ENCODE assay signal across 9 cellular contexts in genomic region chr1:58922302-58923089, GRCh38.
DNase-seq lines count a peak whose midpoint lies in the region; ATAC-seq and TF ChIP-seq lines count a peak whose summit lies in the region.
"Had no signal": no experiment of that assay in that cellular context is flagged by ENCODE, and none has a peak within 500 bp of the region (broad histone marks: within the 10 kb centered on the region; RNA-seq: fewer than 3 reads in every experiment).

No MANE protein-coding gene starts in this region.

- H3K4me1 Mint-ChIP-seq in CD14-positive monocyte = peaks cover 57% of the 10 kb centered on the region
- peaks cover 33% of the 10 kb centered on the region for H3K4me1 Mint-ChIP-seq in activated naive CD8-positive, alpha-beta T cell treated with anti-CD3 and anti-CD28 coated beads, Interleukin-2, amount 10 ng/mL, durations not matched to agents 7 days and 5 days
- peaks cover 36% of the 10 kb centered on the region for H3K4me1 Mint-ChIP-seq in type B pancreatic cell (ENCODE audit: unreplicated experiment)

- H3K36me3 ChIP-seq in lower lobe of right lung = no peaks in the 10 kb centered on the region

- ATAC-seq in GM19463 (IDR thresholded peaks at IDR 0.05; ENCODE audit: unreplicated experiment) (peak; percentile 95), HG03521 (IDR thresholded peaks at IDR 0.05; ENCODE audit: unreplicated experiment) (peak; percentile 97), lower lobe of right lung (peak; percentile 96 to 97)
- ATAC-seq in activated naive CD8-positive, alpha-beta T cell treated with anti-CD3 and anti-CD28 coated beads, Interleukin-2, amount 10 ng/mL, durations not matched to agents 7 days and 5 days (ENCODE audit: low read depth) = peak; percentile 100

- DNase-seq in CD14-positive monocyte (ENCODE audit: low spot score) = peak; percentile 66
- DNase-seq in activated naive CD8-positive, alpha-beta T cell treated with anti-CD3 and anti-CD28 coated beads, Interleukin-2, amount 10 ng/mL, durations not matched to agents 7 days and 5 days = peak; percentile 66
- DNase-seq in lower lobe of right lung = peak; percentile 86
- no peak for DNase-seq in type B pancreatic cell (ENCODE audit: extremely low spot score, unreplicated experiment)
- no peak for DNase-seq in UCSD-AML1 (lab: John Stamatoyannopoulos, UW; ENCODE audit: unreplicated experiment)
- DNase-seq in NCI-H2196 (lab: John Stamatoyannopoulos, UW; ENCODE audit: unreplicated experiment) = no peak

- H3K27me3 Mint-ChIP-seq in CD14-positive monocyte (ENCODE audit: low read depth in 3 of 3) (peaks cover 0 to 6% (median 3%) of the 10 kb centered on the region in 3 donors), type B pancreatic cell (no peaks in the 10 kb centered on the region)
- no peaks in the 10 kb centered on the region for H3K27me3 Mint-ChIP-seq in activated naive CD8-positive, alpha-beta T cell treated with anti-CD3 and anti-CD28 coated beads, Interleukin-2, amount 10 ng/mL, durations not matched to agents 7 days and 5 days
- H3K27me3 Mint-ChIP-seq: activated naive CD4-positive, alpha-beta T cell treated with anti-CD3 and anti-CD28 coated beads, Interleukin-2, amount 50 U/mL, for 24 hours had no signal

- H3K4me3 ChIP-seq in lower lobe of right lung = no peak overlapping the region

- peaks cover 0 to 3% (median 2%) of the 10 kb centered on the region in 7 donors for H3K9me3 Mint-ChIP-seq in CD14-positive monocyte
- no peaks in the 10 kb centered on the region for H3K9me3 Mint-ChIP-seq in activated naive CD8-positive, alpha-beta T cell treated with anti-CD3 and anti-CD28 coated beads, Interleukin-2, amount 10 ng/mL, durations not matched to agents 7 days and 5 days
- H3K9me3 Mint-ChIP-seq in type B pancreatic cell = no peaks in the 10 kb centered on the region
- H3K9me3 Mint-ChIP-seq: activated naive CD4-positive, alpha-beta T cell treated with anti-CD3 and anti-CD28 coated beads, Interleukin-2, amount 50 U/mL, for 24 hours had no signal

- H3K4me3 Mint-ChIP-seq in CD14-positive monocyte (peak overlapping the region in 1 of 2 donors; percentile 26), type B pancreatic cell (peak overlapping the region; percentile 14)
- peak overlapping the region; percentile 51 for H3K4me3 Mint-ChIP-seq in activated naive CD8-positive, alpha-beta T cell treated with anti-CD3 and anti-CD28 coated beads, Interleukin-2, amount 10 ng/mL, durations not matched to agents 7 days and 5 days
- H3K4me3 Mint-ChIP-seq: activated naive CD4-positive, alpha-beta T cell treated with anti-CD3 and anti-CD28 coated beads, Interleukin-2, amount 50 U/mL, for 24 hours had no signal

- H3K27me3 ChIP-seq in lower lobe of right lung (ENCODE audit: low read depth) = no peaks in the 10 kb centered on the region

- peak overlapping the region; percentile 9 for H3K27ac ChIP-seq in lower lobe of right lung

- no peaks in the 10 kb centered on the region for H3K9me3 ChIP-seq in lower lobe of right lung

- POLR2A ChIA-PET in activated naive CD8-positive, alpha-beta T cell treated with anti-CD3 and anti-CD28 coated beads, Interleukin-2, amount 10 ng/mL, durations not matched to agents 7 days and 5 days (lab: Charles Lee) = interaction anchor here (1.0 to 1.3 kb wide), 6 partner anchors 11 to 140 kb away, joined by 3 to 7 read pairs (median 3); partner anchors contain the start of gene JUN

- peaks cover 30% of the 10 kb centered on the region for H3K4me1 ChIP-seq in lower lobe of right lung

- no peak for TF ChIP-seq CTCF in CD14-positive monocyte (IDR thresholded peaks at IDR 0.05)
- no peak for TF ChIP-seq CTCF in lower lobe of right lung (IDR thresholded peaks at IDR 0.05)
- no peak for TF ChIP-seq CTCF in type B pancreatic cell (conservative IDR thresholded peaks at IDR 0.05)

- intact Hi-C loops in CD14-positive monocyte (cut with micrococcal nuclease) (no loop called here), lower lobe of right lung (cut with DNase I) (no loop called here)

- H3K36me3 Mint-ChIP-seq in CD14-positive monocyte (peaks cover 0 to 8% of the 10 kb centered on the region in 2 donors), type B pancreatic cell (no peaks in the 10 kb centered on the region)
- H3K36me3 Mint-ChIP-seq in activated naive CD8-positive, alpha-beta T cell treated with anti-CD3 and anti-CD28 coated beads, Interleukin-2, amount 10 ng/mL, durations not matched to agents 7 days and 5 days = no peaks in the 10 kb centered on the region
- H3K36me3 Mint-ChIP-seq: activated naive CD4-positive, alpha-beta T cell treated with anti-CD3 and anti-CD28 coated beads, Interleukin-2, amount 50 U/mL, for 24 hours had no signal

- H3K27ac Mint-ChIP-seq in CD14-positive monocyte (peak overlapping the region in 5 of 7 donors; percentile 7 to 83 (median 32)), type B pancreatic cell (peak overlapping the region; percentile 95)
- peak overlapping the region; percentile 87 for H3K27ac Mint-ChIP-seq in activated naive CD8-positive, alpha-beta T cell treated with anti-CD3 and anti-CD28 coated beads, Interleukin-2, amount 10 ng/mL, durations not matched to agents 7 days and 5 days
- H3K27ac Mint-ChIP-seq: activated naive CD4-positive, alpha-beta T cell treated with anti-CD3 and anti-CD28 coated beads, Interleukin-2, amount 50 U/mL, for 24 hours had no signal

Comparison
In these comparisons a context has a peak if more than half of its experiments do, and no peak if none do; other contexts are left out.
1. DNase-seq: peak in CD14-positive monocyte (single experiment), activated naive CD8-positive, alpha-beta T cell treated with anti-CD3 and anti-CD28 coated beads, Interleukin-2, amount 10 ng/mL, durations not matched to agents 7 days and 5 days (single experiment) and lower lobe of right lung (single experiment); none in type B pancreatic cell (single experiment), UCSD-AML1 (single experiment) and NCI-H2196 (single experiment).
2. H3K27ac Mint-ChIP-seq: peak in every context shown above with its lines; median percentile 95 in type B pancreatic cell; 87 in activated naive CD8-positive, alpha-beta T cell treated with anti-CD3 and anti-CD28 coated beads, Interleukin-2, amount 10 ng/mL, durations not matched to agents 7 days and 5 days; 32 in CD14-positive monocyte.
3. Peak in every context shown above with its lines, with median percentiles within 50 percentile points of each other: ATAC-seq.